In genomic region chr2:74564222-74564621, GRCh38 we compare ENCODE assay signal across 1 cellular context.
TF ChIP-seq lines count a peak whose summit lies in the region.

No MANE protein-coding gene starts in this region.

TF ChIP-seq in K562, 482 proteins besides CTCF, POLR2A, EP300 and RAD21:
- TF ChIP-seq ZNF707 (CRISPR knock-in tag; conservative IDR thresholded peaks at IDR 0.05) (no peak), POLR2AphosphoS2 (IDR thresholded peaks at IDR 0.05; ENCODE audit: low read length) (no peak), RBM39 (optimal IDR thresholded peaks at IDR 0.05; ENCODE audit: low read depth, low read length) (no peak), TFAP4 (CRISPR knock-in tag; IDR thresholded peaks at IDR 0.05; ENCODE audit: borderline replicate concordance) (no peak), KLF6 (CRISPR knock-in tag; IDR thresholded peaks at IDR 0.05; ENCODE audit: borderline replicate concordance) (no peak), NFRKB (IDR thresholded peaks at IDR 0.05; ENCODE audit: low read depth) (no peak), SRSF9 (IDR thresholded peaks at IDR 0.05; ENCODE audit: borderline replicate concordance, low read depth, low read length) (no peak), ZKSCAN3 (CRISPR knock-in tag; IDR thresholded peaks at IDR 0.05) (no peak), STAG1 (CRISPR knock-in tag; IDR thresholded peaks at IDR 0.05; ENCODE audit: borderline replicate concordance) (no peak), ZFP1 (CRISPR knock-in tag; IDR thresholded peaks at IDR 0.05) (no peak), TEAD1 (CRISPR knock-in tag; IDR thresholded peaks at IDR 0.05) (no peak), SMC3 (conservative IDR thresholded peaks at IDR 0.05; ENCODE audit: insufficient read depth, low read depth, low read length) (no peak), KAT7 (CRISPR knock-in tag; IDR thresholded peaks at IDR 0.05; ENCODE audit: borderline replicate concordance) (no peak), ZNF586 (CRISPR knock-in tag; conservative IDR thresholded peaks at IDR 0.05) (no peak), NCOA4 (IDR thresholded peaks at IDR 0.05; ENCODE audit: partially characterized antibody) (no peak)
